ENCODE assay signal across 17 cellular contexts in genomic region chr4:185862340-185862739, GRCh38. TPM values are rescaled to one million over a fixed set of nuclear protein-coding genes. Genes with fewer than 3 reads are reported as not detected.
DNase-seq lines count a peak whose midpoint lies in the region; ATAC-seq, FAIRE-seq and TF ChIP-seq lines count a peak whose summit lies in the region.
"Had no signal": no experiment of that assay in that cellular context is flagged by ENCODE, and none has a peak within 500 bp of the region (broad histone marks: within the 10 kb centered on the region; RNA-seq: fewer than 3 reads in every experiment).

No MANE protein-coding gene starts in this region.

- no peak for DNase-seq in heart right ventricle
- DNase-seq in left cardiac atrium, result no peak
- DNase-seq in HTR-8/SVneo (ENCODE audit: insufficient read length, low spot score), result no peak
- DNase-seq in cerebellar cortex (ENCODE audit: low spot score), result peak; percentile 16
- no peak for DNase-seq in nephron progenitor cell
- no peak for DNase-seq in NCI-H187 (lab: John Stamatoyannopoulos, UW)
- no peak for DNase-seq in stimulated activated CD4-positive, alpha-beta T cell treated with anti-CD3 and anti-CD28 coated beads, Interleukin-2, amount 100 ng/mL, for 24 hours
- DNase-seq: Calu3; CD8-positive, alpha-beta T cell; DMS79 treated with DMSO at 0.1 percent for 48 hours; GF-D8; H7; HFFc6 had no signal

- H3K9me3 ChIP-seq in heart right ventricle, result peaks cover 0 to 14% (median 0%) of the 10 kb centered on the region in 11 donors

- no peaks in the 10 kb centered on the region for H3K36me3 ChIP-seq in heart right ventricle

- peaks cover 15% of the 10 kb centered on the region for H3K36me3 Mint-ChIP-seq in nephron progenitor cell (ENCODE audit: low read depth)
- H3K36me3 Mint-ChIP-seq: CD8-positive, alpha-beta T cell had no signal

- peaks cover 24% of the 10 kb centered on the region for H3K9me3 Mint-ChIP-seq in nephron progenitor cell

- no peak for TF ChIP-seq CTCF in heart right ventricle (IDR thresholded peaks at IDR 0.05)
- no peak for TF ChIP-seq CTCF in nephron progenitor cell (IDR thresholded peaks at IDR 0.05)

- H3K27me3 ChIP-seq in heart right ventricle, result no peaks in the 10 kb centered on the region
- H3K27me3 ChIP-seq: BLaER1 treated with 17β-estradiol and CSF1 and Interleukin-3, amounts not matched to agents 10 nM and 100 nM had no signal

- peak overlapping the region in 7 of 10 donors; percentile 16 to 89 (median 87) for H3K27ac ChIP-seq in heart right ventricle
- H3K27ac ChIP-seq: BLaER1 treated with 17β-estradiol and CSF1 and Interleukin-3, amounts not matched to agents 10 nM and 100 nM had no signal

- ATAC-seq in heart right ventricle (no peak), left cardiac atrium (no peak)
- ATAC-seq: CD8-positive, alpha-beta T cell; GM23338; HCT116 had no signal

- peaks cover 3% of the 10 kb centered on the region for H3K27me3 Mint-ChIP-seq in nephron progenitor cell (ENCODE audit: low read depth, poor library complexity)

- H3K4me1 Mint-ChIP-seq in nephron progenitor cell, result no peaks in the 10 kb centered on the region
- H3K4me1 Mint-ChIP-seq: B cell had no signal

- WGBS in heart right ventricle, 2 donors, result 90 to 91% methylated on average over 4 of the region's 4 CpGs

- peak; percentile 68 for FAIRE-seq in HTR-8/SVneo (lab: Jason Lieb, UNC)

- no peak overlapping the region for H3K4me3 Mint-ChIP-seq in nephron progenitor cell
- H3K4me3 Mint-ChIP-seq: B cell; CD8-positive, alpha-beta T cell; GM23338; HFFc6 had no signal

- H3K4me1 ChIP-seq in heart right ventricle, result peaks cover 0 to 41% (median 10%) of the 10 kb centered on the region in 9 donors

- intact Hi-C loops in heart right ventricle (cut with DNase I) (loop anchor here in 2 of 10 donors (5.0 to 10.0 kb wide), 3 partner anchors 50 to 218 kb away; partner anchors contain the start of gene SORBS2 (in 1 of the 2)), left cardiac atrium (cut with DNase I) (no loop called here)

- H3K27ac Mint-ChIP-seq in nephron progenitor cell, result peak overlapping the region; percentile 34
- H3K27ac Mint-ChIP-seq: B cell; CD8-positive, alpha-beta T cell; GM23338; HFFc6 had no signal

- no peak overlapping the region for H3K4me3 ChIP-seq in heart right ventricle
- H3K4me3 ChIP-seq: BLaER1 treated with 17β-estradiol and CSF1 and Interleukin-3, amounts not matched to agents 10 nM and 100 nM; GM23338 had no signal

RNA-seq across cellular contexts. Expression of gene SORBS2, which starts 50.3 kb away (rescaled TPM):
- total RNA-seq in heart right ventricle (1,000 to 10,000 TPM in 8 of 10 donors, 100 to 1,000 TPM in 2; 975 to 3,169 (median 1,932) TPM), left cardiac atrium (100 to 1,000 TPM; 439 to 535 TPM)
- 100 to 1,000 TPM; 175 to 259 TPM for polyA plus RNA-seq in heart right ventricle
